In the genomic region with DNA sequence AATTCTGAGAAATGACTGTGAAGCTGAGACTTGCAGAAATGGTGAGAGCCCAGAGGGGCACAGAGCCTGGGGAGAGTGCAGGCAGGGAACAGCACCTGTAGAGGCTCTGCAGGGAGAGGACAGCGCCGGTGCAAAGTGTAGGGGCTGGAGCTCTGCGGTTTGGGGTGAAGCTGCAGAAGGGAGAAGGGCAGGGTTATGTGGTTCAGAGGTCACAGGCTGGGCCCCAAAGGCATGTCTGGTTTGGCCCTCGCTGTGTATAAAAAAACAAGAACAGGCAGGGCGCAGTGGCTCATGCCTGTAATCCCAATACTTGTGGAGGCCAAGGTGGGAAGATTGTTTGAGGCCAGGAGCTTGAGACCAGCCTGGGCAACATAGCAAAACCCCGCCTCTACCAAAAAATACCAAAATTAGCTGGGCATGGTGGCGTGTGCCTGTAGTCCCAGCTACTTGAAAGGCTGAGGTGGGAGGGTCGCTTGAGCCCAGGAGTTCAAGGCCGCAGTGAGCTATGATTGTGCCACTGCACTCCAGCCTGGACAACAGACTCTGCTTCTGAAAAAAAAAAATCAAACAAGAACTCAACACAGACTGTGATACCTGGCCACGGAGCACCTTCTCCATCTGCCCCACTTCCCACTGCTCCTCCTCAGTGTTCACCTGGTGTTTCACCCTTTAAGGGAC, we compare ENCODE assay signal across 19 cellular contexts. TPM values are rescaled to one million over a fixed set of nuclear protein-coding genes. Genes with fewer than 3 reads are reported as not detected.
"Had no signal": no experiment of that assay in that cellular context is flagged by ENCODE, and none has a peak within 500 bp of the region (broad histone marks: within the 10 kb centered on the region; RNA-seq: fewer than 3 reads in every experiment).

No MANE protein-coding gene starts in this region.

- H3K4me3 Mint-ChIP-seq: natural killer cell had no signal

- H3K27ac ChIP-seq: esophagus squamous epithelium, right atrium auricular region, skin epidermis, tibial artery had no signal

- H3K4me1 Mint-ChIP-seq: natural killer cell had no signal

- H3K27ac Mint-ChIP-seq: natural killer cell had no signal

- H3K27me3 ChIP-seq: esophagus squamous epithelium, right atrium auricular region had no signal

- H3K4me3 ChIP-seq: esophagus squamous epithelium, right atrium auricular region, skin epidermis, tibial artery had no signal

- H3K9me3 ChIP-seq: tibial artery had no signal

- H3K9me3 Mint-ChIP-seq: natural killer cell had no signal

- H3K36me3 ChIP-seq: esophagus squamous epithelium, right atrium auricular region, tibial artery had no signal

- ATAC-seq: natural killer cell had no signal

- H3K4me1 ChIP-seq: esophagus squamous epithelium, right atrium auricular region, tibial artery had no signal

- DNase-seq: activated CD4-positive, alpha-beta T cell treated with anti-CD3 and anti-CD28 coated beads, Interleukin-2, amount 50 U/mL, for 1 hour; activated CD8-positive, alpha-beta memory T cell treated with anti-CD3 and anti-CD28 coated beads for 24 hours; activated naive CD4-positive, alpha-beta T cell treated with Interleukin-2 at 50 U/mL for 16 hours; activated T-cell treated with anti-CD3 and anti-CD28 coated beads for 4 hours; anterior cingulate cortex; cortex of kidney; effector CD4-positive, alpha-beta T cell; esophagus squamous epithelium; hippocampal formation; mesenchymal stem cell; natural killer cell; nucleus accumbens; stimulated activated CD4-positive, alpha-beta T cell treated with anti-CD3 and anti-CD28 coated beads, Interleukin-4, amount 100 ng/mL, for 24 hours; stimulated activated naive CD4-positive, alpha-beta T cell; tibial artery had no signal

- FAIRE-seq: endothelial cell of umbilical vein had no signal

RNA-seq across cellular contexts. Expression of a gene that starts 29.1 kb away (rescaled TPM):
- total RNA-seq: T-helper 2 cell treated with Interferon-gamma antibody and Interleukin-4, amounts not matched to agents 100 ng/mL and 5 ng/mL, for 36 hours had no signal
